Comparison of ENCODE assay signal across 8 cellular contexts in the genomic region with DNA sequence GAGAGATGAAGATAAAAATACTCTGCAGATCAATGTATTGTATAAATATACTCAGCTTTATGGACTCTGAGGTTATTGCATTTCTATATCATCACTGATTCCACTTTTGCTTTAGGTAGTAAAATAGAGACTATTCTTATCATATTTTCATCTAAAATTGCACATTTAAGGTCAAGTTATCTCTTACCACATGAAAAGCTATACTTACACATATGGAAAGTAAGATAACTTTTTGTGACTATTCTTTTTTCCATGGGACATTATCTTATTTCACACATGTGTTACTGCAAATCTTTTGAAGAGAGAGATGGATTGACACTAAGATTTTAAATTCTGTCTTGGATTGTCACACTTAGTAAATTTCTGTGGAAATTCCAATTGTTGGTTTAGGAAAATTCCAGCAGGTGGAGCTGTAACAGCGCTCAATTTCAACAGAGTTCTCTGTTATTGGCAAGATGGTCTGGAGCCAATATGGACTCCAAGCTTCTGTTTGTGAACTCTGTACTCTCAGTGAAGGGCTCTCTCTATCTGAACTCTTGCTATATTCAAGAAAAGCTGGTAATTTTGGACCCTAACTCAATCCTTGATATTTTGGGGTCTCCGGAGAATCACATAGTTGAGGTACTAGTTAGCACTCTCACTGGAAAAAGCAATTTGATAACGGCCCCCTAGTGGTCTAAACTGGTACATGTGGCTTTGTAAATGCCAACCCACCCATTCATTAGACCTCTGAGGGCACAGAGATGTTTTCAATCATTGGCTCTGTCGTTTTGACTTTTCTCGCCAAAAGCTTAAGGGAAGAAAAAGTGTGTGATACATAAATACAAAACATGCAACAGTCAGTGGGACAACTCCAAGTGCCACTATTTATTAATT.
A peak's percentile ranks its signal among the peaks of the same experiment; 100 is the strongest.
DNase-seq lines count a peak whose midpoint lies in the region; ATAC-seq and TF ChIP-seq lines count a peak whose summit lies in the region.

No MANE protein-coding gene starts in this region.

- DNase-seq in ELF-1 (ENCODE audit: low read depth, low spot score) (peak; percentile 73), HuH-7.5 (ENCODE audit: low spot score) (peak; percentile 8), OCI-M2 (lab: John Stamatoyannopoulos, UW; ENCODE audit: unreplicated experiment) (peak; percentile 0), fibroblast of villous mesenchyme (ENCODE audit: low read depth) (peak; percentile 82), osteoblast (ENCODE audit: insufficient read length, low spot score, missing footprints) (peak; percentile 67)
- peak; percentile 49 to 62 for DNase-seq in activated T-cell treated with anti-CD3 and anti-CD28 coated beads, Interleukin-2, amount 50 U/mL, for 48 hours

- no peaks in the 10 kb centered on the region for H3K27me3 ChIP-seq in osteoblast (ENCODE audit: insufficient read depth, low read length)

- TF ChIP-seq CTCF in fibroblast of villous mesenchyme (IDR thresholded peaks at IDR 0.05; ENCODE audit: insufficient read depth, low read depth, low read length) (peak; percentile 92), osteoblast (IDR thresholded peaks at IDR 0.05; ENCODE audit: extremely low read depth, low read depth, low read length) (peak; percentile 94)

- H4K20me1 ChIP-seq in osteoblast (ENCODE audit: insufficient read depth, low read length): no peaks in the 10 kb centered on the region

- WGBS in urinary bladder: 26% methylated on average over 5 of the region's 5 CpGs

- H3K4me1 ChIP-seq in osteoblast (ENCODE audit: insufficient read depth, low read length) (no peaks in the 10 kb centered on the region), urinary bladder (ENCODE audit: insufficient read depth) (no peaks in the 10 kb centered on the region)

- no peaks in the 10 kb centered on the region for H3K79me2 ChIP-seq in osteoblast (ENCODE audit: insufficient read depth, low read length)

- peak overlapping the region; percentile 36 for H3K4me3 ChIP-seq in fibroblast of villous mesenchyme (ENCODE audit: low read depth, low read length)
- H3K4me3 ChIP-seq in osteoblast (ENCODE audit: insufficient read depth, low read length): peak overlapping the region; percentile 64
- peak overlapping the region; percentile 28 for H3K4me3 ChIP-seq in urinary bladder (ENCODE audit: low read depth, low read length)

- H3K9me3 ChIP-seq in osteoblast (ENCODE audit: low read depth, low read length): no peaks in the 10 kb centered on the region

- peak overlapping the region; percentile 90 for H3K4me2 ChIP-seq in osteoblast (ENCODE audit: insufficient read depth, low read length)

- peak; percentile 92 for ATAC-seq in GM21619 (IDR thresholded peaks at IDR 0.05; ENCODE audit: unreplicated experiment)

- H2AFZ ChIP-seq in osteoblast (ENCODE audit: low read length): peak overlapping the region; percentile 93

- H3K36me3 ChIP-seq in osteoblast (ENCODE audit: insufficient read depth, low read length) (no peaks in the 10 kb centered on the region), urinary bladder (ENCODE audit: insufficient read depth) (no peaks in the 10 kb centered on the region)

- peak overlapping the region; percentile 53 for H3K27ac ChIP-seq in osteoblast (ENCODE audit: low read depth, low read length)
- H3K27ac ChIP-seq in urinary bladder (ENCODE audit: low read depth): no peak overlapping the region

Comparison
In these comparisons a context has a peak if more than half of its experiments do, and no peak if none do; other contexts are left out.
1. DNase-seq: peak in every context shown above with its lines; median percentile 82 in fibroblast of villous mesenchyme; 73 in ELF-1; 67 in osteoblast; 56 in activated T-cell treated with anti-CD3 and anti-CD28 coated beads, Interleukin-2, amount 50 U/mL, for 48 hours; 8 in HuH-7.5; 0 in OCI-M2.